8 cellular contexts compared by ENCODE assay signal in genomic region chr12:87953257-87953860, GRCh38.
DNase-seq lines count a peak whose midpoint lies in the region; ATAC-seq and FAIRE-seq lines count a peak whose summit lies in the region.

No MANE protein-coding gene starts in this region.

- no peak for ATAC-seq in HG02973 (IDR thresholded peaks at IDR 0.05; ENCODE audit: unreplicated experiment)
- ATAC-seq in GM19035 (IDR thresholded peaks at IDR 0.05; ENCODE audit: unreplicated experiment), result no peak

- 1 to 4% (median 1%) methylated on average over 3 of the region's 3 CpGs for WGBS in small intestine, 3 donors

- FAIRE-seq in small intestine (lab: Jason Lieb, UNC), result no peak

- H3K4me3 ChIP-seq in small intestine (ENCODE audit: low read depth in 1 of 2, low read length in 2 of 2), result no peak overlapping the region

- no peaks in the 10 kb centered on the region for H3K4me1 ChIP-seq in small intestine (ENCODE audit: control insufficient read depth in 2 of 2, insufficient read depth in 1 of 2, low read depth in 1 of 2, low read length in 1 of 2)

- no peaks in the 10 kb centered on the region for H3K9me3 ChIP-seq in small intestine (ENCODE audit: control insufficient read depth, low read depth)

- H3K27ac ChIP-seq in small intestine (ENCODE audit: low read depth in 1 of 2, low read length in 1 of 2), result no peak overlapping the region

- DNase-seq in EH (ENCODE audit: low read depth), result peak; percentile 24
- DNase-seq in HT1080 (ENCODE audit: low read depth), result peak; percentile 32
- DNase-seq in SK-MEL-5 (ENCODE audit: low read depth, low spot score), result peak; percentile 75
- DNase-seq in foreskin melanocyte, result peak; percentile 58
- no peak for DNase-seq in activated CD4-positive, alpha-beta T cell treated with anti-CD3 and anti-CD28 coated beads, Interleukin-2, amount 50 U/mL, for 48 hours
- DNase-seq in small intestine, result no peak

- no peaks in the 10 kb centered on the region for H3K36me3 ChIP-seq in small intestine (ENCODE audit: control insufficient read depth in 2 of 2, insufficient read depth in 2 of 2, low read length in 2 of 2)

- in situ Hi-C loops in SK-MEL-5 (cut with HindIII; ENCODE audit: low pct_unique_long_range_greater_than_20kb, low sequenced_read_pairs), result no loop called here

- H3K27me3 ChIP-seq in small intestine (ENCODE audit: control insufficient read depth in 2 of 2, insufficient read depth in 2 of 2, low read length in 2 of 2), result no peaks in the 10 kb centered on the region

Comparison
In these comparisons a context has a peak if more than half of its experiments do, and no peak if none do; other contexts are left out.
1. DNase-seq: peak in EH (single experiment), HT1080 (single experiment), SK-MEL-5 (single experiment) and foreskin melanocyte (single experiment); none in activated CD4-positive, alpha-beta T cell treated with anti-CD3 and anti-CD28 coated beads, Interleukin-2, amount 50 U/mL, for 48 hours (0 of 2) and small intestine (single experiment).